Comparison of ENCODE assay signal across 8 cellular contexts in the genomic region with DNA sequence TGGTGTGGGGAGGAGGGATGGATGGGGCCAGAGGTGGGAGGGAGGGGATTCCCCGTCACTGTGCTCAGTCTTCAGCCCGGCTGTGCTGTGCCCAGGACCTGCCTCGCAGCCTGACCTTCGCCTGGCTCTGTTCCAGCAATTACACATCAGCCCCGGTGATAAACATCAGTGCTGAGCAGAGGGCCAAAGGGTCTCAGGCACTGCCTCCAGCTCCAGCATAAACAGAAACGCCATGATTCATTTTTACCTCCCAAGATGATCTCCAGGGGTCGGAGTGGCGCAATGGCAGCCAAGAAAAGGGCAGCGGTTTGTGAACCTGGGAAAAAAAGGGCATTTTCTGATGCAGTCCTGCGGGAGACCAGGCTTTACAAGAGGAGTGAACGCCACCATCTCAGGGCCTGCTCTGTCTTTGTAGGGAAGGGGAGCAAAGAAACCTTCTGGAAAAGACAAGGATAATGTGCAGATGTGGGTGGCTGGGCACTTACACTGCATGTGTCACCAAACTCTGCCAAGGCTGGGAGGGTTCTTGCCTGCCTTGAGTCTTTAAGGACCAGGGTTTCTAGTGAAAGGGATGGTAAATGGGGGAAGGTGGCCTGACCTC. TPM values are rescaled to one million over a fixed set of nuclear protein-coding genes. Genes with fewer than 3 reads are reported as not detected.
DNase-seq lines count a peak whose midpoint lies in the region; ATAC-seq and TF ChIP-seq lines count a peak whose summit lies in the region.

No MANE protein-coding gene starts in this region.

- TF ChIP-seq CTCF in spleen (IDR thresholded peaks at IDR 0.05 in 8 of 11, conservative IDR thresholded peaks at IDR 0.05 in 3 of 11), result no peak

- no peaks in the 10 kb centered on the region for H3K4me1 Mint-ChIP-seq in activated T-helper 1 cell treated with anti-CD3 and anti-CD28 coated beads, Interleukin-12 subunit alpha, Interleukin-12 subunit beta, Interleukin-2, Interleukin-4 antibody, amounts not matched to agents 30 ng/mL and 10 ng/mL and 1 ng/mL, durations not matched to agents 14 hours and 24 hours and 36 hours (ENCODE audit: low read depth)
- peaks cover 7% of the 10 kb centered on the region for H3K4me1 Mint-ChIP-seq in T-helper 17 cell

- no peak for ATAC-seq in T-helper 17 cell

- peak overlapping the region in 4 of 8 donors; percentile 50 to 54 (median 54) for H3K27ac ChIP-seq in spleen

- no peaks in the 10 kb centered on the region for H3K9me3 Mint-ChIP-seq in activated T-helper 1 cell treated with anti-CD3 and anti-CD28 coated beads, Interleukin-12 subunit alpha, Interleukin-12 subunit beta, Interleukin-2, Interleukin-4 antibody, amounts not matched to agents 30 ng/mL and 10 ng/mL and 1 ng/mL, durations not matched to agents 14 hours and 24 hours and 36 hours

- H3K27me3 Mint-ChIP-seq in activated T-helper 1 cell treated with anti-CD3 and anti-CD28 coated beads, Interleukin-12 subunit alpha, Interleukin-12 subunit beta, Interleukin-2, Interleukin-4 antibody, amounts not matched to agents 30 ng/mL and 10 ng/mL and 1 ng/mL, durations not matched to agents 14 hours and 24 hours and 36 hours (ENCODE audit: insufficient read depth), result peaks cover 11% of the 10 kb centered on the region
- H3K27me3 Mint-ChIP-seq in T-helper 17 cell, result peaks cover 41% of the 10 kb centered on the region

- peak overlapping the region; percentile 39 for H3K4me3 ChIP-seq in adipocyte (ENCODE audit: low read length)
- no peak overlapping the region for H3K4me3 ChIP-seq in spleen

- H3K9me3 ChIP-seq in adipocyte (ENCODE audit: control insufficient read depth, low read length) (no peaks in the 10 kb centered on the region), T-helper 17 cell (ENCODE audit: control insufficient read depth, low read length, poor library complexity, severe bottlenecking) (no peaks in the 10 kb centered on the region), spleen (no peaks in the 10 kb centered on the region)

- no peak overlapping the region for H3K4me3 Mint-ChIP-seq in activated T-helper 1 cell treated with anti-CD3 and anti-CD28 coated beads, Interleukin-12 subunit alpha, Interleukin-12 subunit beta, Interleukin-2, Interleukin-4 antibody, amounts not matched to agents 30 ng/mL and 10 ng/mL and 1 ng/mL, durations not matched to agents 14 hours and 24 hours and 36 hours
- no peak overlapping the region for H3K4me3 Mint-ChIP-seq in T-helper 17 cell

- DNase-seq in DMS153 (lab: John Stamatoyannopoulos, UW) (peak; percentile 21), DMS153 treated with DMSO at 0.1 percent for 48 hours (lab: John Stamatoyannopoulos, UW; ENCODE audit: unreplicated experiment) (no peak), adipocyte (ENCODE audit: low read depth) (peak; percentile 88), kidney glomerular epithelial cell (lab: John Stamatoyannopoulos, UW) (peak; percentile 91), stromal cell of bone marrow (ENCODE audit: low read depth) (peak; percentile 88), T-helper 17 cell (no peak), spleen (no peak)
- no peak for DNase-seq in activated T-helper 1 cell treated with anti-CD3 and anti-CD28 coated beads, Interleukin-12 subunit alpha, Interleukin-12 subunit beta, Interleukin-2, Interleukin-4 antibody, amounts not matched to agents 30 ng/mL and 10 ng/mL and 1 ng/mL, durations not matched to agents 14 hours and 24 hours and 36 hours (ENCODE audit: low spot score)

- H3K9ac ChIP-seq in adipocyte (ENCODE audit: low read length), result peak overlapping the region; percentile 84

- H3K27ac Mint-ChIP-seq in activated T-helper 1 cell treated with anti-CD3 and anti-CD28 coated beads, Interleukin-12 subunit alpha, Interleukin-12 subunit beta, Interleukin-2, Interleukin-4 antibody, amounts not matched to agents 30 ng/mL and 10 ng/mL and 1 ng/mL, durations not matched to agents 14 hours and 24 hours and 36 hours, result no peak overlapping the region
- H3K27ac Mint-ChIP-seq in T-helper 17 cell, result no peak overlapping the region

- no peaks in the 10 kb centered on the region for H3K36me3 Mint-ChIP-seq in activated T-helper 1 cell treated with anti-CD3 and anti-CD28 coated beads, Interleukin-12 subunit alpha, Interleukin-12 subunit beta, Interleukin-2, Interleukin-4 antibody, amounts not matched to agents 30 ng/mL and 10 ng/mL and 1 ng/mL, durations not matched to agents 14 hours and 24 hours and 36 hours (ENCODE audit: low read depth)
- peaks cover 7% of the 10 kb centered on the region for H3K36me3 Mint-ChIP-seq in T-helper 17 cell (ENCODE audit: low read depth)

- H3K4me1 ChIP-seq in adipocyte (ENCODE audit: control insufficient read depth, insufficient read depth, low read length) (peaks cover 73% of the 10 kb centered on the region), spleen (peaks cover 0 to 12% (median 1%) of the 10 kb centered on the region in 6 donors)

- H3K36me3 ChIP-seq in adipocyte (ENCODE audit: control insufficient read depth, insufficient read depth, low read length, severe bottlenecking) (no peaks in the 10 kb centered on the region), spleen (no peaks in the 10 kb centered on the region)

- intact Hi-C loops in activated T-helper 1 cell treated with anti-CD3 and anti-CD28 coated beads, Interleukin-12 subunit alpha, Interleukin-12 subunit beta, Interleukin-2, Interleukin-4 antibody, amounts not matched to agents 30 ng/mL and 10 ng/mL and 1 ng/mL, durations not matched to agents 14 hours and 24 hours and 36 hours (cut with micrococcal nuclease), result no loop called here
- intact Hi-C loops in spleen (cut with DNase I; ENCODE audit: low total_unique reads), result no loop called here

- WGBS in spleen, 5 donors, result 30 to 51% (median 47%) methylated on average over 11 of the region's 11 CpGs

- TF ChIP-seq POLR2A in spleen (IDR thresholded peaks at IDR 0.05), result no peak

- H3K27me3 ChIP-seq in adipocyte (replicated peaks; ENCODE audit: control insufficient read depth, insufficient read depth, low read length) (no peaks in the 10 kb centered on the region), spleen (replicated peaks in 1 of 7) (peaks cover 0 to 4% (median 0%) of the 10 kb centered on the region in 7 donors)

RNA-seq across cellular contexts. Expression of gene SHISA4, which starts 28.1 kb away (rescaled TPM):
- 0.67 and 0.73 TPM in 2 replicates for total RNA-seq in activated T-helper 1 cell treated with anti-CD3 and anti-CD28 coated beads, Interleukin-12 subunit alpha, Interleukin-12 subunit beta, Interleukin-2, Interleukin-4 antibody, amounts not matched to agents 30 ng/mL and 10 ng/mL and 1 ng/mL, durations not matched to agents 14 hours and 24 hours and 36 hours
- total RNA-seq in T-helper 17 cell (under 1 TPM; 0.37 to 0.63 TPM), spleen (10 to 100 TPM in 1 of 7 donors, 1 to 10 TPM in 6; 4.8 to 13.3 (median 8.0) TPM)
- 1 to 10 TPM; 3.2 to 4.3 (median 3.9) TPM for polyA plus RNA-seq in spleen

RNA-seq across cellular contexts. Expression of gene LMOD1, which starts 29.6 kb away (rescaled TPM):
- total RNA-seq in activated T-helper 1 cell treated with anti-CD3 and anti-CD28 coated beads, Interleukin-12 subunit alpha, Interleukin-12 subunit beta, Interleukin-2, Interleukin-4 antibody, amounts not matched to agents 30 ng/mL and 10 ng/mL and 1 ng/mL, durations not matched to agents 14 hours and 24 hours and 36 hours, result not detected in 2 replicates
- not detected for total RNA-seq in T-helper 17 cell
- 10 to 100 TPM; 10.2 to 21.0 (median 12.5) TPM for total RNA-seq in spleen
- polyA plus RNA-seq in spleen, result 10 to 100 TPM in 1 of 3 donors, 1 to 10 TPM in 2; 4.2 to 11.5 (median 7.6) TPM

RNA-seq across cellular contexts. Expression of gene TIMM17A, which starts 38.6 kb away (rescaled TPM):
- total RNA-seq in activated T-helper 1 cell treated with anti-CD3 and anti-CD28 coated beads, Interleukin-12 subunit alpha, Interleukin-12 subunit beta, Interleukin-2, Interleukin-4 antibody, amounts not matched to agents 30 ng/mL and 10 ng/mL and 1 ng/mL, durations not matched to agents 14 hours and 24 hours and 36 hours, result 117 and 127 TPM in 2 replicates
- total RNA-seq in T-helper 17 cell, result 10 to 100 TPM; 36.8 to 48.4 TPM
- total RNA-seq in spleen, result 10 to 100 TPM; 20.8 to 31.7 (median 28.1) TPM
- 10 to 100 TPM; 30.1 to 38.3 (median 30.6) TPM for polyA plus RNA-seq in spleen

Comparison
In these comparisons a context has a peak if more than half of its experiments do, and no peak if none do; other contexts are left out.
1. DNase-seq: peak in DMS153 (single experiment), adipocyte (single experiment), kidney glomerular epithelial cell (single experiment) and stromal cell of bone marrow (single experiment); none in DMS153 treated with DMSO at 0.1 percent for 48 hours (single experiment), activated T-helper 1 cell treated with anti-CD3 and anti-CD28 coated beads, Interleukin-12 subunit alpha, Interleukin-12 subunit beta, Interleukin-2, Interleukin-4 antibody, amounts not matched to agents 30 ng/mL and 10 ng/mL and 1 ng/mL, durations not matched to agents 14 hours and 24 hours and 36 hours (single experiment), T-helper 17 cell (0 of 3) and spleen (single experiment).
2. RNA of gene LMOD1, which starts 29.6 kb away (total RNA-seq): 10.2 to 21.0 TPM in spleen; not detected in activated T-helper 1 cell treated with anti-CD3 and anti-CD28 coated beads, Interleukin-12 subunit alpha, Interleukin-12 subunit beta, Interleukin-2, Interleukin-4 antibody, amounts not matched to agents 30 ng/mL and 10 ng/mL and 1 ng/mL, durations not matched to agents 14 hours and 24 hours and 36 hours and not detected in T-helper 17 cell; every median in the first group is over 10 times any median in the second.